16 cellular contexts compared by ENCODE assay signal in genomic region chr1:104056786-104057185, GRCh38.
"Had no signal": no experiment of that assay in that cellular context is flagged by ENCODE, and none has a peak within 500 bp of the region (broad histone marks: within the 10 kb centered on the region; RNA-seq: fewer than 3 reads in every experiment).

No MANE protein-coding gene starts in this region.

- H3K4me3 Mint-ChIP-seq: activated naive CD8-positive, alpha-beta T cell treated with anti-CD3 and anti-CD28 coated beads, Interleukin-2, amount 10 ng/mL, durations not matched to agents 7 days and 5 days; brain; dendritic cell treated with granulocyte-macrophage colony-stimulating factor and Interleukin-4, amounts not matched to agents 40 ng/mL and 50 ng/mL, for 4 days; naive B cell; stimulated activated effector memory CD8-positive, alpha-beta T cell treated with anti-CD3 and anti-CD28 coated beads, Interleukin-12 subunit alpha, Interleukin-12 subunit beta, amount 100 ng/mL, for 72 hours had no signal

- H3K36me3 Mint-ChIP-seq: activated naive CD8-positive, alpha-beta T cell treated with anti-CD3 and anti-CD28 coated beads, Interleukin-2, amount 10 ng/mL, durations not matched to agents 7 days and 5 days; brain; naive B cell; stimulated activated effector memory CD8-positive, alpha-beta T cell treated with anti-CD3 and anti-CD28 coated beads, Interleukin-12 subunit alpha, Interleukin-12 subunit beta, amount 100 ng/mL, for 72 hours had no signal

- H2AFZ ChIP-seq: parathyroid adenoma had no signal

- H3K9me3 Mint-ChIP-seq: brain had no signal

- H3K9me3 ChIP-seq: neutrophil, thoracic aorta had no signal

- H3K27me3 Mint-ChIP-seq: activated naive CD8-positive, alpha-beta T cell treated with anti-CD3 and anti-CD28 coated beads, Interleukin-2, amount 10 ng/mL, durations not matched to agents 7 days and 5 days; brain; dendritic cell treated with granulocyte-macrophage colony-stimulating factor and Interleukin-4, amounts not matched to agents 40 ng/mL and 50 ng/mL, for 4 days; naive B cell had no signal

- H3K79me2 ChIP-seq: parathyroid adenoma had no signal

- H3K36me3 ChIP-seq: neutrophil, thoracic aorta had no signal

- H3K4me1 Mint-ChIP-seq: activated naive CD8-positive, alpha-beta T cell treated with anti-CD3 and anti-CD28 coated beads, Interleukin-2, amount 10 ng/mL, durations not matched to agents 7 days and 5 days; brain; naive B cell; stimulated activated effector memory CD8-positive, alpha-beta T cell treated with anti-CD3 and anti-CD28 coated beads, Interleukin-12 subunit alpha, Interleukin-12 subunit beta, amount 100 ng/mL, for 72 hours had no signal

- H3K4me3 ChIP-seq: thoracic aorta had no signal

- H3K27me3 ChIP-seq: foreskin keratinocyte, neutrophil had no signal

- H3K27ac ChIP-seq: foreskin keratinocyte, neutrophil, parathyroid adenoma, thoracic aorta had no signal

- DNase-seq: activated CD4-positive, CD25-positive, alpha-beta regulatory T cell treated with anti-CD3 and anti-CD28 coated beads, Interleukin-2, amount 50 U/mL, for 72 hours; activated naive CD4-positive, alpha-beta T cell; activated naive CD8-positive, alpha-beta T cell treated with anti-CD3 and anti-CD28 coated beads, Interleukin-2, amount 10 ng/mL, durations not matched to agents 7 days and 5 days; activated T-cell treated with anti-CD3 and anti-CD28 coated beads for 4 hours; effector memory CD4-positive, alpha-beta T cell; foreskin keratinocyte; glutamatergic neuron; mammary epithelial cell; naive B cell had no signal

- H3K4me1 ChIP-seq: foreskin keratinocyte, parathyroid adenoma had no signal

- ATAC-seq: foreskin keratinocyte; left lobe of liver; stimulated activated effector memory CD8-positive, alpha-beta T cell treated with anti-CD3 and anti-CD28 coated beads, Interleukin-12 subunit alpha, Interleukin-12 subunit beta, amount 100 ng/mL, for 72 hours had no signal

- H3K27ac Mint-ChIP-seq: activated naive CD8-positive, alpha-beta T cell treated with anti-CD3 and anti-CD28 coated beads, Interleukin-2, amount 10 ng/mL, durations not matched to agents 7 days and 5 days; brain; dendritic cell treated with granulocyte-macrophage colony-stimulating factor and Interleukin-4, amounts not matched to agents 40 ng/mL and 50 ng/mL, for 4 days; stimulated activated effector memory CD8-positive, alpha-beta T cell treated with anti-CD3 and anti-CD28 coated beads, Interleukin-12 subunit alpha, Interleukin-12 subunit beta, amount 100 ng/mL, for 72 hours had no signal

- H3K9ac ChIP-seq: parathyroid adenoma had no signal
